23 cellular contexts compared by ENCODE assay signal in genomic region chr5:125298711-125299379, GRCh38.
A peak's percentile ranks its signal among the peaks of the same experiment; 100 is the strongest.
DNase-seq lines count a peak whose midpoint lies in the region; ATAC-seq and TF ChIP-seq lines count a peak whose summit lies in the region.
"Had no signal": no experiment of that assay in that cellular context is flagged by ENCODE, and none has a peak within 500 bp of the region (broad histone marks: within the 10 kb centered on the region; RNA-seq: fewer than 3 reads in every experiment).

No MANE protein-coding gene starts in this region.

- BruUV-seq in Caco-2 (replicated peaks; lab: Mats Ljungman, UMichigan) = no TSS peak

- no peaks in the 10 kb centered on the region for H3K9me3 ChIP-seq in heart left ventricle
- no peaks in the 10 kb centered on the region for H3K9me3 ChIP-seq in mesodermal cell (ENCODE audit: control insufficient read depth, low read length)
- H3K9me3 ChIP-seq in Caco-2 = no peaks in the 10 kb centered on the region; the same call in 1 of the 2 replicates
- no peaks in the 10 kb centered on the region for H3K9me3 ChIP-seq in effector memory CD4-positive, alpha-beta T cell (ENCODE audit: control insufficient read depth, low read length)
- H3K9me3 ChIP-seq: BLaER1 treated with 17β-estradiol and CSF1 and Interleukin-3, amounts not matched to agents 10 nM and 100 nM; left lung had no signal

- no peak overlapping the region for H3K4me3 ChIP-seq in heart left ventricle
- no peak overlapping the region for H3K4me3 ChIP-seq in mesodermal cell (ENCODE audit: extremely low read depth, insufficient read depth, low read length, poor library complexity, severe bottlenecking)
- H3K4me3 ChIP-seq in Caco-2 (ENCODE audit: low read depth, low read length) = no peak overlapping the region
- no peak overlapping the region for H3K4me3 ChIP-seq in effector memory CD4-positive, alpha-beta T cell (ENCODE audit: insufficient read depth, low read depth, low read length, poor library complexity, severe bottlenecking)
- H3K4me3 ChIP-seq: BLaER1 treated with 17β-estradiol and CSF1 and Interleukin-3, amounts not matched to agents 10 nM and 100 nM; GM23248; hepatocyte; left lung had no signal

- H3K9me3 Mint-ChIP-seq in Caco-2 (ENCODE audit: unreplicated experiment) = no peaks in the 10 kb centered on the region
- H3K9me3 Mint-ChIP-seq: immature natural killer cell had no signal

- no peaks in the 10 kb centered on the region for H3K27me3 ChIP-seq in heart left ventricle
- no peaks in the 10 kb centered on the region for H3K27me3 ChIP-seq in Caco-2 (replicated peaks; ENCODE audit: control insufficient read depth, insufficient read depth, low read length)
- H3K27me3 ChIP-seq in effector memory CD4-positive, alpha-beta T cell (replicated peaks; ENCODE audit: control insufficient read depth, insufficient read depth, low read length, poor library complexity, severe bottlenecking) = no peaks in the 10 kb centered on the region
- H3K27me3 ChIP-seq: BLaER1 treated with 17β-estradiol and CSF1 and Interleukin-3, amounts not matched to agents 10 nM and 100 nM; foreskin keratinocyte; hepatocyte; left lung had no signal

- no peak overlapping the region for H3K27ac Mint-ChIP-seq in Caco-2 (ENCODE audit: unreplicated experiment)
- H3K27ac Mint-ChIP-seq: immature natural killer cell had no signal

- H3K4me1 Mint-ChIP-seq in Caco-2 (ENCODE audit: low read depth, unreplicated experiment) = peaks cover 20% of the 10 kb centered on the region
- H3K4me1 Mint-ChIP-seq: central memory CD8-positive, alpha-beta T cell; immature natural killer cell had no signal

- ATAC-seq in heart left ventricle = peak in 3 of 4 donors; percentile 39 to 51 (median 42)
- ATAC-seq: left lung had no signal

- no peaks in the 10 kb centered on the region for H3K36me3 Mint-ChIP-seq in Caco-2 (ENCODE audit: insufficient read depth, unreplicated experiment)
- H3K36me3 Mint-ChIP-seq: immature natural killer cell had no signal

- no peaks in the 10 kb centered on the region for H3K27me3 Mint-ChIP-seq in Caco-2 (ENCODE audit: insufficient read depth, unreplicated experiment)
- H3K27me3 Mint-ChIP-seq: central memory CD8-positive, alpha-beta T cell had no signal

- TF ChIP-seq POLR2A in heart left ventricle (IDR thresholded peaks at IDR 0.05) = no peak

- POLR2A ChIA-PET in Caco-2 (lab: Charles Lee) = no interaction called here

- H3K36me3 ChIP-seq in heart left ventricle (no peaks in the 10 kb centered on the region), mesodermal cell (ENCODE audit: control insufficient read depth, insufficient read depth, low read length) (no peaks in the 10 kb centered on the region), Caco-2 (ENCODE audit: control insufficient read depth, insufficient read depth, low read length) (no peaks in the 10 kb centered on the region)
- no peaks in the 10 kb centered on the region for H3K36me3 ChIP-seq in effector memory CD4-positive, alpha-beta T cell (ENCODE audit: control insufficient read depth, insufficient read depth, low read length)
- H3K36me3 ChIP-seq: BLaER1 treated with 17β-estradiol and CSF1 and Interleukin-3, amounts not matched to agents 10 nM and 100 nM; left lung had no signal

- DNase-seq in heart left ventricle = no peak
- DNase-seq in cardiac septum (ENCODE audit: low spot score) = no peak
- DNase-seq in RPMI7951 (ENCODE audit: low read depth) = peak; percentile 13
- peak; percentile 35 for DNase-seq in smooth muscle cell of the brain vasculature (ENCODE audit: low read depth, low spot score)
- DNase-seq in stimulated activated CD4-positive, alpha-beta T cell treated with anti-CD3 and anti-CD28 coated beads, Interleukin-4, amount 100 ng/mL, for 1 hour = no peak
- DNase-seq in Caco-2 = no peak
- DNase-seq in effector memory CD4-positive, alpha-beta T cell = no peak
- DNase-seq: activated gamma-delta T cell treated with Interleukin-2 at 50 U/mL for 16 hours; activated T-cell treated with anti-CD3 and anti-CD28 coated beads, Interleukin-2, amount 50 U/mL, for 1 hour; Calu3; immature natural killer cell; left lung; NCI-H146; NCI-H2171 treated with DMSO at 0.1 percent for 48 hours; nucleus accumbens; retina; Right ventricle myocardium superior had no signal

- no peak overlapping the region for H3K4me3 Mint-ChIP-seq in Caco-2 (ENCODE audit: unreplicated experiment)
- H3K4me3 Mint-ChIP-seq: central memory CD8-positive, alpha-beta T cell; immature natural killer cell had no signal

- H3K4me1 ChIP-seq in heart left ventricle = peaks cover 0 to 27% (median 2%) of the 10 kb centered on the region in 12 donors
- H3K4me1 ChIP-seq in mesodermal cell (ENCODE audit: control insufficient read depth, insufficient read depth, low read length, poor library complexity, severe bottlenecking) = peaks cover 25% of the 10 kb centered on the region
- H3K4me1 ChIP-seq in Caco-2 = peaks cover 2% of the 10 kb centered on the region
- H3K4me1 ChIP-seq in effector memory CD4-positive, alpha-beta T cell (ENCODE audit: control insufficient read depth, insufficient read depth, low read length, poor library complexity, severe bottlenecking) = no peaks in the 10 kb centered on the region
- H3K4me1 ChIP-seq: BLaER1 treated with 17β-estradiol and CSF1 and Interleukin-3, amounts not matched to agents 10 nM and 100 nM; foreskin keratinocyte; left lung had no signal

- CTCF ChIA-PET in Caco-2 (lab: Charles Lee) = no interaction called here

- intact Hi-C loops in heart left ventricle (cut with DNase I) (no loop called here), cardiac septum (cut with DNase I) (no loop called here), Caco-2 (cut with micrococcal nuclease; ENCODE audit: unreplicated experiment) (no loop called here)

- 29 to 71% (median 50%) methylated on average over 1 of the region's 1 CpG for WGBS in heart left ventricle, 4 donors
- 67% methylated on average over 1 of the region's 1 CpG; no CpG with 5 or more reads in 1 of the 2 experiments for WGBS in mesodermal cell (ENCODE audit: insufficient coverage in 2 of 2), 2 experiments

- TF ChIP-seq CTCF in heart left ventricle (IDR thresholded peaks at IDR 0.05) = no peak
- no peak for TF ChIP-seq CTCF in Caco-2 (IDR thresholded peaks at IDR 0.05; ENCODE audit: insufficient read depth in 1 of 2, low read depth in 1 of 2, low read length in 1 of 2, severe bottlenecking in 1 of 2, unreplicated experiment in 1 of 2)

- no peak overlapping the region for H3K27ac ChIP-seq in heart left ventricle
- H3K27ac ChIP-seq in mesodermal cell (ENCODE audit: low read depth, low read length, severe bottlenecking) = peak overlapping the region; percentile 69
- H3K27ac ChIP-seq in effector memory CD4-positive, alpha-beta T cell (ENCODE audit: insufficient read depth, low read length, poor library complexity, severe bottlenecking) = no peak overlapping the region
- H3K27ac ChIP-seq: BLaER1 treated with 17β-estradiol and CSF1 and Interleukin-3, amounts not matched to agents 10 nM and 100 nM; foreskin keratinocyte; GM23248; hepatocyte; left lung had no signal

Comparison
In these comparisons a context has a peak if more than half of its experiments do, and no peak if none do; other contexts are left out.
1. DNase-seq: peak in RPMI7951 (single experiment) and smooth muscle cell of the brain vasculature (single experiment); none in heart left ventricle (0 of 5), cardiac septum (single experiment), stimulated activated CD4-positive, alpha-beta T cell treated with anti-CD3 and anti-CD28 coated beads, Interleukin-4, amount 100 ng/mL, for 1 hour (single experiment), Caco-2 (0 of 2) and effector memory CD4-positive, alpha-beta T cell (0 of 3).